Comparison of ENCODE assay signal across 23 cellular contexts in the genomic region with DNA sequence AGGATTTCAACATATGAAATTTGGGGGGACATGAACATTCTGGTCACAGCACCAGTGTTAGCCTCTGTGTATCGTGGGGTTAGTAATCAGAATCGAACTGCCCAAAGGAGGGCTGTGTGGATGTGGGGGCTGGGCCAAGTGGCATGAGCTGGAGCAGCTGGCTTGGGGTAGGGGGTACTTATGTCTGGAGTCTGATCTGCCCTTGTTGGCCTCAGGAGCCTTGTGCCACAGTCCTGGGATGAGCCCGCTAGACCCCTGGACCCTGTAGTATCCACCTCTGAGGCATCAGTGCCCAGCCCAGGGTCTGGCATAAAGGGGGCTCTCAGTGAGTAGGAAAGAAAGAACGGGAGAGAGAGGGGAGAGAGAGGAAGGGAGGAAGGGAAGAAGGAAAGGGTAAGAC.
A peak's percentile ranks its signal among the peaks of the same experiment; 100 is the strongest.
DNase-seq lines count a peak whose midpoint lies in the region; ATAC-seq and TF ChIP-seq lines count a peak whose summit lies in the region.
"Had no signal": no experiment of that assay in that cellular context is flagged by ENCODE, and none has a peak within 500 bp of the region (broad histone marks: within the 10 kb centered on the region; RNA-seq: fewer than 3 reads in every experiment).

No MANE protein-coding gene starts in this region.

- TF ChIP-seq CTCF in right atrium auricular region (IDR thresholded peaks at IDR 0.05), result no peak
- TF ChIP-seq CTCF in sigmoid colon (IDR thresholded peaks at IDR 0.05), result no peak
- no peak for TF ChIP-seq CTCF in vagina (IDR thresholded peaks at IDR 0.05)

- no peaks in the 10 kb centered on the region for H3K36me3 ChIP-seq in right atrium auricular region
- H3K36me3 ChIP-seq in sigmoid colon, result no peaks in the 10 kb centered on the region
- no peaks in the 10 kb centered on the region for H3K36me3 ChIP-seq in vagina
- H3K36me3 ChIP-seq: tibial artery had no signal

- H3K4me1 Mint-ChIP-seq in activated naive CD4-positive, alpha-beta T cell treated with anti-CD3 and anti-CD28 coated beads, Interleukin-2, amount 10 ng/mL, durations not matched to agents 7 days and 5 days, result peaks cover 10% of the 10 kb centered on the region

- peak overlapping the region; percentile 20 for H3K27ac Mint-ChIP-seq in activated naive CD4-positive, alpha-beta T cell treated with anti-CD3 and anti-CD28 coated beads, Interleukin-2, amount 10 ng/mL, durations not matched to agents 7 days and 5 days
- H3K27ac Mint-ChIP-seq: activated T-cell treated with anti-CD3 and anti-CD28 coated beads, Interleukin-2, amount 50 U/mL, for 24 hours; nephron progenitor cell; T-helper 17 cell had no signal

- 95 to 96% methylated on average over 4 of the region's 4 CpGs for WGBS in sigmoid colon, 2 donors

- no peaks in the 10 kb centered on the region for H3K27me3 ChIP-seq in right atrium auricular region
- H3K27me3 ChIP-seq in sigmoid colon, result no peaks in the 10 kb centered on the region
- no peaks in the 10 kb centered on the region for H3K27me3 ChIP-seq in vagina
- H3K27me3 ChIP-seq: tibial artery had no signal

- CTCF ChIA-PET in activated naive CD4-positive, alpha-beta T cell treated with anti-CD3 and anti-CD28 coated beads, Interleukin-2, amount 10 ng/mL, durations not matched to agents 7 days and 5 days (lab: Charles Lee), result no interaction called here

- ATAC-seq in GM18520 (IDR thresholded peaks at IDR 0.05; ENCODE audit: unreplicated experiment), result no peak
- ATAC-seq: A549, GM23338, T-helper 17 cell had no signal

- no peak for TF ChIP-seq POLR2A in sigmoid colon (IDR thresholded peaks at IDR 0.05)
- TF ChIP-seq POLR2A in vagina (IDR thresholded peaks at IDR 0.05), result no peak

- no peaks in the 10 kb centered on the region for H3K9me3 ChIP-seq in right atrium auricular region
- no peaks in the 10 kb centered on the region for H3K9me3 ChIP-seq in sigmoid colon
- no peaks in the 10 kb centered on the region for H3K9me3 ChIP-seq in vagina
- H3K9me3 ChIP-seq: A549, tibial artery had no signal

- peaks cover 41% of the 10 kb centered on the region for H3K27me3 Mint-ChIP-seq in activated naive CD4-positive, alpha-beta T cell treated with anti-CD3 and anti-CD28 coated beads, Interleukin-2, amount 10 ng/mL, durations not matched to agents 7 days and 5 days
- H3K27me3 Mint-ChIP-seq: activated T-cell treated with anti-CD3 and anti-CD28 coated beads, Interleukin-2, amount 50 U/mL, for 24 hours; T-helper 17 cell had no signal

- H3K9me3 Mint-ChIP-seq in activated naive CD4-positive, alpha-beta T cell treated with anti-CD3 and anti-CD28 coated beads, Interleukin-2, amount 10 ng/mL, durations not matched to agents 7 days and 5 days, result no peaks in the 10 kb centered on the region
- H3K9me3 Mint-ChIP-seq: activated T-cell treated with anti-CD3 and anti-CD28 coated beads, Interleukin-2, amount 50 U/mL, for 24 hours had no signal

- H3K4me3 Mint-ChIP-seq in activated naive CD4-positive, alpha-beta T cell treated with anti-CD3 and anti-CD28 coated beads, Interleukin-2, amount 10 ng/mL, durations not matched to agents 7 days and 5 days, result no peak overlapping the region
- H3K4me3 Mint-ChIP-seq: activated T-cell treated with anti-CD3 and anti-CD28 coated beads, Interleukin-2, amount 50 U/mL, for 24 hours; GM23338; T-helper 17 cell had no signal

- H3K4me1 ChIP-seq in right atrium auricular region (peaks cover 0 to 57% of the 10 kb centered on the region in 2 donors), sigmoid colon (peaks cover 0 to 52% (median 45%) of the 10 kb centered on the region in 4 donors), vagina (peaks cover 53% of the 10 kb centered on the region)

- no peaks in the 10 kb centered on the region for H3K36me3 Mint-ChIP-seq in activated naive CD4-positive, alpha-beta T cell treated with anti-CD3 and anti-CD28 coated beads, Interleukin-2, amount 10 ng/mL, durations not matched to agents 7 days and 5 days

- no peak for TF ChIP-seq EP300 in sigmoid colon (IDR thresholded peaks at IDR 0.05)

- H3K4me3 ChIP-seq in right atrium auricular region (no peak overlapping the region), sigmoid colon (no peak overlapping the region), vagina (no peak overlapping the region)
- H3K4me3 ChIP-seq: A549, GM23338, tibial artery had no signal

- intact Hi-C loops in sigmoid colon (cut with DNase I) (no loop called here), vagina (cut with DNase I) (loop anchor here (10.0 kb wide), 1 partner anchor 72 kb away; a partner anchor contains a TSS)

- H3K27ac ChIP-seq in right atrium auricular region (peak overlapping the region; percentile 67 to 73), sigmoid colon (peak overlapping the region in 3 of 4 donors; percentile 31 to 57 (median 40)), vagina (peak overlapping the region; percentile 84)
- H3K27ac ChIP-seq: A549, VCaP had no signal

- no peak for DNase-seq in activated naive CD4-positive, alpha-beta T cell treated with anti-CD3 and anti-CD28 coated beads, Interleukin-2, amount 10 ng/mL, durations not matched to agents 7 days and 5 days
- DNase-seq in activated naive CD4-positive, alpha-beta T cell (lab: John Stamatoyannopoulos, UW), result no peak
- no peak for DNase-seq in right atrium auricular region (ENCODE audit: low spot score)
- no peak for DNase-seq in sigmoid colon
- peak; percentile 74 to 80 for DNase-seq in vagina (ENCODE audit: extremely low spot score in 2 of 2)
- no peak for DNase-seq in NCI-H2081 (lab: John Stamatoyannopoulos, UW)
- no peak for DNase-seq in SIG-M5 treated with dmso at 0.1 percent for 504 hours (lab: John Stamatoyannopoulos, UW; ENCODE audit: unreplicated experiment)
- DNase-seq: activated CD4-positive, alpha-beta T cell treated with anti-CD3 and anti-CD28 coated beads, Interleukin-2, amount 50 U/mL, for 48 hours; activated naive CD4-positive, alpha-beta T cell treated with anti-CD3 and anti-CD28 coated beads, Interleukin-2, amount 50 U/mL, for 16 hours; activated T-cell treated with anti-CD3 and anti-CD28 coated beads, Interleukin-2, amount 50 U/mL, for 24 hours; C1 segment of cervical spinal cord; Kasumi-1; mesendoderm; NCI-H1105 treated with DMSO at 0.1 percent for 48 hours; NCI-H526 treated with DMSO at 0.1 percent for 48 hours; nephron progenitor cell; SHP77 treated with DMSO at 0.1 percent for 48 hours; T-helper 17 cell had no signal

Comparison
In these comparisons a context has a peak if more than half of its experiments do, and no peak if none do; other contexts are left out.
1. DNase-seq: peak in vagina (2 of 2); none in activated naive CD4-positive, alpha-beta T cell treated with anti-CD3 and anti-CD28 coated beads, Interleukin-2, amount 10 ng/mL, durations not matched to agents 7 days and 5 days (single experiment), activated naive CD4-positive, alpha-beta T cell (0 of 4), right atrium auricular region (single experiment), sigmoid colon (single experiment), NCI-H2081 (0 of 2) and SIG-M5 treated with dmso at 0.1 percent for 504 hours (single experiment).
2. Peak in every context shown above with its lines, with median percentiles within 50 percentile points of each other: H3K27ac ChIP-seq.